ENCODE assay signal across 1 cellular context in genomic region chr5:157592594-157592993, GRCh38.
A peak's percentile ranks its signal among the peaks of the same experiment; 100 is the strongest.
TF ChIP-seq lines count a peak whose summit lies in the region.

No MANE protein-coding gene starts in this region.

TF ChIP-seq in GM12878, 131 proteins besides CTCF, POLR2A, EP300 and RAD21 (continues in another document):
- TF ChIP-seq, protein P1, sequence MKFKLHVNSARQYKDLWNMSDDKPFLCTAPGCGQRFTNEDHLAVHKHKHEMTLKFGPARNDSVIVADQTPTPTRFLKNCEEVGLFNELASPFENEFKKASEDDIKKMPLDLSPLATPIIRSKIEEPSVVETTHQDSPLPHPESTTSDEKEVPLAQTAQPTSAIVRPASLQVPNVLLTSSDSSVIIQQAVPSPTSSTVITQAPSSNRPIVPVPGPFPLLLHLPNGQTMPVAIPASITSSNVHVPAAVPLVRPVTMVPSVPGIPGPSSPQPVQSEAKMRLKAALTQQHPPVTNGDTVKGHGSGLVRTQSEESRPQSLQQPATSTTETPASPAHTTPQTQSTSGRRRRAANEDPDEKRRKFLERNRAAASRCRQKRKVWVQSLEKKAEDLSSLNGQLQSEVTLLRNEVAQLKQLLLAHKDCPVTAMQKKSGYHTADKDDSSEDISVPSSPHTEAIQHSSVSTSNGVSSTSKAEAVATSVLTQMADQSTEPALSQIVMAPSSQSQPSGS (IDR thresholded peaks at IDR 0.05; ENCODE audit: low read length): no peak
- TF ChIP-seq, protein P2, sequence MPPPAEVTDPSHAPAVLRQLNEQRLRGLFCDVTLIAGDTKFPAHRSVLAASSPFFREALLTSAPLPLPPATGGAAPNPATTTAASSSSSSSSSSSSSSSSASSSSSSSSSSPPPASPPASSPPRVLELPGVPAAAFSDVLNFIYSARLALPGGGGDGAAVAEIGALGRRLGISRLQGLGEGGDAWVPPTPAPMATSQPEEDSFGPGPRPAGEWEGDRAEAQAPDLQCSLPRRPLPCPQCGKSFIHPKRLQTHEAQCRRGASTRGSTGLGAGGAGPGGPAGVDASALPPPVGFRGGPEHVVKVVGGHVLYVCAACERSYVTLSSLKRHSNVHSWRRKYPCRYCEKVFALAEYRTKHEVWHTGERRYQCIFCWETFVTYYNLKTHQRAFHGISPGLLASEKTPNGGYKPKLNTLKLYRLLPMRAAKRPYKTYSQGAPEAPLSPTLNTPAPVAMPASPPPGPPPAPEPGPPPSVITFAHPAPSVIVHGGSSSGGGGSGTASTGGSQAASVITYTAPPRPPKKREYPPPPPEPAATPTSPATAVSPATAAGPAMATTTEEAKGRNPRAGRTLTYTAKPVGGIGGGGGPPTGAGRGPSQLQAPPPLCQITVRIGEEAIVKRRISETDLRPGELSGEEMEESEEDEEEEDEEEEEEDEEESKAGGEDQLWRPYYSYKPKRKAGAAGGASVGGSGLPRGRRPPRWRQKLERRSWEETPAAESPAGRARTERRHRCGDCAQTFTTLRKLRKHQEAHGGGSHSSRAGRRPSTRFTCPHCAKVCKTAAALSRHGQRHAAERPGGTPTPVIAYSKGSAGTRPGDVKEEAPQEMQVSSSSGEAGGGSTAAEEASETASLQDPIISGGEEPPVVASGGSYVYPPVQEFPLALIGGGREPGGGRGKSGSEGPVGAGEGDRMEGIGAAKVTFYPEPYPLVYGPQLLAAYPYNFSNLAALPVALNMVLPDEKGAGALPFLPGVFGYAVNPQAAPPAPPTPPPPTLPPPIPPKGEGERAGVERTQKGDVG (CRISPR knock-in tag; IDR thresholded peaks at IDR 0.05): no peak
- TF ChIP-seq, protein P3, sequence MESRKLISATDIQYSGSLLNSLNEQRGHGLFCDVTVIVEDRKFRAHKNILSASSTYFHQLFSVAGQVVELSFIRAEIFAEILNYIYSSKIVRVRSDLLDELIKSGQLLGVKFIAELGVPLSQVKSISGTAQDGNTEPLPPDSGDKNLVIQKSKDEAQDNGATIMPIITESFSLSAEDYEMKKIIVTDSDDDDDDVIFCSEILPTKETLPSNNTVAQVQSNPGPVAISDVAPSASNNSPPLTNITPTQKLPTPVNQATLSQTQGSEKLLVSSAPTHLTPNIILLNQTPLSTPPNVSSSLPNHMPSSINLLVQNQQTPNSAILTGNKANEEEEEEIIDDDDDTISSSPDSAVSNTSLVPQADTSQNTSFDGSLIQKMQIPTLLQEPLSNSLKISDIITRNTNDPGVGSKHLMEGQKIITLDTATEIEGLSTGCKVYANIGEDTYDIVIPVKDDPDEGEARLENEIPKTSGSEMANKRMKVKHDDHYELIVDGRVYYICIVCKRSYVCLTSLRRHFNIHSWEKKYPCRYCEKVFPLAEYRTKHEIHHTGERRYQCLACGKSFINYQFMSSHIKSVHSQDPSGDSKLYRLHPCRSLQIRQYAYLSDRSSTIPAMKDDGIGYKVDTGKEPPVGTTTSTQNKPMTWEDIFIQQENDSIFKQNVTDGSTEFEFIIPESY (IDR thresholded peaks at IDR 0.05): no peak
- no peak for TF ChIP-seq RELB (IDR thresholded peaks at IDR 0.05; ENCODE audit: low read depth)
- TF ChIP-seq KLF5 (IDR thresholded peaks at IDR 0.05; ENCODE audit: partially characterized antibody): no peak
- TF ChIP-seq NFYA (IDR thresholded peaks at IDR 0.05; ENCODE audit: borderline replicate concordance, low read depth, low read length): no peak
- TF ChIP-seq, protein P4, sequence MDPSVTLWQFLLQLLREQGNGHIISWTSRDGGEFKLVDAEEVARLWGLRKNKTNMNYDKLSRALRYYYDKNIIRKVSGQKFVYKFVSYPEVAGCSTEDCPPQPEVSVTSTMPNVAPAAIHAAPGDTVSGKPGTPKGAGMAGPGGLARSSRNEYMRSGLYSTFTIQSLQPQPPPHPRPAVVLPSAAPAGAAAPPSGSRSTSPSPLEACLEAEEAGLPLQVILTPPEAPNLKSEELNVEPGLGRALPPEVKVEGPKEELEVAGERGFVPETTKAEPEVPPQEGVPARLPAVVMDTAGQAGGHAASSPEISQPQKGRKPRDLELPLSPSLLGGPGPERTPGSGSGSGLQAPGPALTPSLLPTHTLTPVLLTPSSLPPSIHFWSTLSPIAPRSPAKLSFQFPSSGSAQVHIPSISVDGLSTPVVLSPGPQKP (IDR thresholded peaks at IDR 0.05; ENCODE audit: low read depth, low read length): no peak
- TF ChIP-seq TCF3 (IDR thresholded peaks at IDR 0.05; ENCODE audit: borderline replicate concordance, insufficient read depth, low read depth, low read length): no peak
- TF ChIP-seq BACH1 (IDR thresholded peaks at IDR 0.05; ENCODE audit: borderline replicate concordance): no peak
- TF ChIP-seq MYC (IDR thresholded peaks at IDR 0.05; ENCODE audit: insufficient read depth, insufficient read length, insufficient replicate concordance, low read length, severe bottlenecking): no peak
- no peak for TF ChIP-seq BCL3 (IDR thresholded peaks at IDR 0.05; ENCODE audit: borderline replicate concordance, insufficient read depth, low read depth, low read length, poor library complexity, severe bottlenecking)
- no peak for TF ChIP-seq JUND (IDR thresholded peaks at IDR 0.05; ENCODE audit: low read depth, low read length)
- no peak for TF ChIP-seq PKNOX1 (IDR thresholded peaks at IDR 0.05)
- no peak for TF ChIP-seq KAT2A (conservative IDR thresholded peaks at IDR 0.05; ENCODE audit: control insufficient read depth, low read depth, low read length)
- TF ChIP-seq MXI1 (IDR thresholded peaks at IDR 0.05; ENCODE audit: low read depth, low read length): no peak
- TF ChIP-seq POLR2AphosphoS2 (IDR thresholded peaks at IDR 0.05; ENCODE audit: low read depth, low read length): no peak
- TF ChIP-seq, protein P5, sequence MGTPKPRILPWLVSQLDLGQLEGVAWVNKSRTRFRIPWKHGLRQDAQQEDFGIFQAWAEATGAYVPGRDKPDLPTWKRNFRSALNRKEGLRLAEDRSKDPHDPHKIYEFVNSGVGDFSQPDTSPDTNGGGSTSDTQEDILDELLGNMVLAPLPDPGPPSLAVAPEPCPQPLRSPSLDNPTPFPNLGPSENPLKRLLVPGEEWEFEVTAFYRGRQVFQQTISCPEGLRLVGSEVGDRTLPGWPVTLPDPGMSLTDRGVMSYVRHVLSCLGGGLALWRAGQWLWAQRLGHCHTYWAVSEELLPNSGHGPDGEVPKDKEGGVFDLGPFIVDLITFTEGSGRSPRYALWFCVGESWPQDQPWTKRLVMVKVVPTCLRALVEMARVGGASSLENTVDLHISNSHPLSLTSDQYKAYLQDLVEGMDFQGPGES (IDR thresholded peaks at IDR 0.05): no peak
- no peak; the same call in 1 of the 2 replicates for TF ChIP-seq ZBED1 (IDR thresholded peaks at IDR 0.05; ENCODE audit: borderline replicate concordance)
- no peak for TF ChIP-seq BRCA1 (IDR thresholded peaks at IDR 0.05; ENCODE audit: low read depth, low read length)
- TF ChIP-seq SP1 (IDR thresholded peaks at IDR 0.05; ENCODE audit: low read depth, low read length): no peak
- no peak for TF ChIP-seq ZNF24 (IDR thresholded peaks at IDR 0.05)
- TF ChIP-seq MTA2 (IDR thresholded peaks at IDR 0.05; ENCODE audit: low read depth): no peak
- no peak for TF ChIP-seq ATF3 (IDR thresholded peaks at IDR 0.05; ENCODE audit: borderline replicate concordance, extremely low read depth, low read depth, low read length)
- no peak for TF ChIP-seq CBX3 (IDR thresholded peaks at IDR 0.05; ENCODE audit: borderline replicate concordance, low read depth)
- no peak for TF ChIP-seq MYB (IDR thresholded peaks at IDR 0.05; ENCODE audit: borderline replicate concordance, low read depth, low read length)
- TF ChIP-seq NRF1 (conservative IDR thresholded peaks at IDR 0.05; ENCODE audit: low read depth, low read length): no peak
- TF ChIP-seq KDM1A (IDR thresholded peaks at IDR 0.05; ENCODE audit: borderline replicate concordance): no peak
- TF ChIP-seq CBX5 (IDR thresholded peaks at IDR 0.05; ENCODE audit: low read depth): no peak
- TF ChIP-seq, protein P6, sequence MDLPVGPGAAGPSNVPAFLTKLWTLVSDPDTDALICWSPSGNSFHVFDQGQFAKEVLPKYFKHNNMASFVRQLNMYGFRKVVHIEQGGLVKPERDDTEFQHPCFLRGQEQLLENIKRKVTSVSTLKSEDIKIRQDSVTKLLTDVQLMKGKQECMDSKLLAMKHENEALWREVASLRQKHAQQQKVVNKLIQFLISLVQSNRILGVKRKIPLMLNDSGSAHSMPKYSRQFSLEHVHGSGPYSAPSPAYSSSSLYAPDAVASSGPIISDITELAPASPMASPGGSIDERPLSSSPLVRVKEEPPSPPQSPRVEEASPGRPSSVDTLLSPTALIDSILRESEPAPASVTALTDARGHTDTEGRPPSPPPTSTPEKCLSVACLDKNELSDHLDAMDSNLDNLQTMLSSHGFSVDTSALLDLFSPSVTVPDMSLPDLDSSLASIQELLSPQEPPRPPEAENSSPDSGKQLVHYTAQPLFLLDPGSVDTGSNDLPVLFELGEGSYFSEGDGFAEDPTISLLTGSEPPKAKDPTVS (IDR thresholded peaks at IDR 0.05; ENCODE audit: low read depth, low read length): no peak
- no peak for TF ChIP-seq ESRRA (IDR thresholded peaks at IDR 0.05; ENCODE audit: low read length)
- no peak for TF ChIP-seq SMAD5 (IDR thresholded peaks at IDR 0.05; ENCODE audit: low read depth)
- no peak for TF ChIP-seq ZNF384 (IDR thresholded peaks at IDR 0.05; ENCODE audit: borderline replicate concordance, low read depth, low read length)
- TF ChIP-seq BCLAF1 (IDR thresholded peaks at IDR 0.05): no peak
- no peak for TF ChIP-seq IKZF2 (IDR thresholded peaks at IDR 0.05)
- no peak for TF ChIP-seq ZNF622 (IDR thresholded peaks at IDR 0.05)
- no peak for TF ChIP-seq IRF5 (IDR thresholded peaks at IDR 0.05; ENCODE audit: borderline replicate concordance)
- TF ChIP-seq ETV6 (conservative IDR thresholded peaks at IDR 0.05 in 1 of 2, IDR thresholded peaks at IDR 0.05 in 1 of 2; ENCODE audit: borderline replicate concordance in 1 of 2, low read depth in 1 of 2): peak in 1 of 2 experiments; percentile 89; a peak in 2 of 4 replicates
- TF ChIP-seq TCF12 (IDR thresholded peaks at IDR 0.05; ENCODE audit: low read depth, low read length): 0 out of 2 replicates have a peak, but pooled peaks have one; percentile 32
- TF ChIP-seq HDAC2 (IDR thresholded peaks at IDR 0.05): no peak
- TF ChIP-seq SIX5 (IDR thresholded peaks at IDR 0.05; ENCODE audit: low read depth, low read length, severe bottlenecking): no peak
- no peak for TF ChIP-seq SMAD1 (IDR thresholded peaks at IDR 0.05; ENCODE audit: low read depth, partially characterized antibody)
- TF ChIP-seq IKZF1 (conservative IDR thresholded peaks at IDR 0.05): peak; percentile 47
- no peak for TF ChIP-seq NR2C1 (IDR thresholded peaks at IDR 0.05)
